26 cellular contexts compared by ENCODE assay signal in the genomic region with DNA sequence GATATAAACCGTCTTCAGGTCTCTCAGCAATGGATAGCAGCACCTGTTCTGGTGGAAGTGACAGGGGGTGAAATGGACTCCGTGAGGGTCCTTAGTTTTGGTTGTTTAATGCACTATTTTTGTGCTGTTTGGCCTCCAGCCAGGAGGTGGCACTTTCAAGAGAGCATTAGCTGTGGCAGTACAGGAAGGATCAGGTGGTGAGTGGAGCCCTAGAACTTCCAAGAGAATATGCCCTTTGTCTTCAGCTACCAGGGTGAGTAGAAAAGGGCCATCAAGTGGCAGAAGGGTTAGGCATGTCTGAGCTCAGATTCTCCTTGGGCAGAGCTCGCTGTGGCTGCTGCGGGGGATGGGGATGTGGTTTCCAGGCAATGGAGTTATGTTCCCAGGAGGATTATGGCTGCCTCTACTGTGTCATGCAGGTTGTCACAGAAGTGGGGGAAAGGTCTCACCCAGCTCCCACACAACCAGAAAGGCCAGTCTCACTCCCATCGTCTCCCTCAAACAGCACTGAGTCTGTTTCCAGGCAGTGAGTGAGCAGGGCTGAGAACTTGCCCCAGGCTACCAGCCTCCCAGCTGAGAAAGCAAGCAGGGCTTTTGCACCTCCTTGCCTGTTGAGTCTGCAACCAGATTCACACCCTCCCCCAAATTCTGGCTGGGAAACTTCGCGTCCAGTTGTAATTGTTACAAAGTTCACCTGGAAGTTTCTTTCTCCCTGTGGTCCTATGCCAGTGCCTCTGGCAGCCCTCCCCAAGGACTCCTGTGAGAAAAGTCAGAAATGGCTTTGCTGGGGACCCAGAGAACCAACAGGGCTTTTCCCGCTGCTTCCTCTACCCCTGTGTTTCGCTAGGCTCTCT. TPM values are rescaled to one million over a fixed set of nuclear protein-coding genes. Genes with fewer than 3 reads are reported as not detected.
DNase-seq lines count a peak whose midpoint lies in the region; ATAC-seq, FAIRE-seq and TF ChIP-seq lines count a peak whose summit lies in the region.
"Had no signal": no experiment of that assay in that cellular context is flagged by ENCODE, and none has a peak within 500 bp of the region (broad histone marks: within the 10 kb centered on the region; RNA-seq: fewer than 3 reads in every experiment).

No MANE protein-coding gene starts in this region.

- DNase-seq in Daoy (ENCODE audit: low read depth) (peak; percentile 58), HT1080 (ENCODE audit: low read depth) (peak; percentile 30), SK-MEL-5 (ENCODE audit: low read depth, low spot score) (peak; percentile 31), islet precursor cell (peak; percentile 76), GM12891 (ENCODE audit: insufficient read length, low spot score) (no peak)
- no peak for DNase-seq in effector memory CD8-positive, alpha-beta T cell
- no peak for DNase-seq in activated T-helper 1 cell treated with anti-CD3 and anti-CD28 coated beads, Interleukin-12 subunit alpha, Interleukin-12 subunit beta, Interleukin-2, Interleukin-4 antibody, amounts not matched to agents 30 ng/mL and 10 ng/mL and 1 ng/mL, durations not matched to agents 14 hours and 24 hours and 36 hours (ENCODE audit: low spot score)
- DNase-seq: activated CD4-positive, alpha-beta T cell treated with anti-CD3 and anti-CD28 coated beads, Interleukin-2, amount 50 U/mL, for 1 hour; activated naive CD4-positive, alpha-beta T cell; activated T-cell treated with anti-CD3 and anti-CD28 coated beads, Interleukin-2, amount 50 U/mL, for 4 hours; cerebellar nuclear complex; dorsolateral prefrontal cortex; glutamatergic neuron; Kasumi-1; NCI-H1048; NCI-H187 treated with DMSO at 0.1 percent for 48 hours; NCI-H82; posterior cingulate gyrus; SHP77 treated with DMSO at 0.1 percent for 48 hours; stimulated activated naive CD4-positive, alpha-beta T cell treated with Interleukin-2 at 50 U/mL for 16 hours had no signal

- FAIRE-seq in GM12891 (lab: Jason Lieb, UNC) = no peak
- FAIRE-seq: endothelial cell of umbilical vein, urothelium cell line had no signal

- no peak for TF ChIP-seq POLR2A in GM12891 (IDR thresholded peaks at IDR 0.05; ENCODE audit: low read depth, low read length)

- H3K4me3 Mint-ChIP-seq in effector memory CD8-positive, alpha-beta T cell = no peak overlapping the region
- no peak overlapping the region for H3K4me3 Mint-ChIP-seq in activated T-helper 1 cell treated with anti-CD3 and anti-CD28 coated beads, Interleukin-12 subunit alpha, Interleukin-12 subunit beta, Interleukin-2, Interleukin-4 antibody, amounts not matched to agents 30 ng/mL and 10 ng/mL and 1 ng/mL, durations not matched to agents 14 hours and 24 hours and 36 hours
- H3K4me3 Mint-ChIP-seq: activated T-cell treated with anti-CD3 and anti-CD28 coated beads, Interleukin-2, amount 50 U/mL, for 4 hours; neural crest cell; WTC11 had no signal

- no peak for ATAC-seq in HG02610 (IDR thresholded peaks at IDR 0.05; ENCODE audit: unreplicated experiment)
- ATAC-seq in effector memory CD8-positive, alpha-beta T cell (replicated peaks) = no peak
- ATAC-seq: activated T-cell treated with anti-CD3 and anti-CD28 coated beads, Interleukin-2, amount 50 U/mL, for 4 hours; body of pancreas; WTC11 had no signal

- H3K27me3 Mint-ChIP-seq in effector memory CD8-positive, alpha-beta T cell = peaks cover 19 to 39% of the 10 kb centered on the region in 2 donors
- peaks cover 9% of the 10 kb centered on the region for H3K27me3 Mint-ChIP-seq in activated T-helper 1 cell treated with anti-CD3 and anti-CD28 coated beads, Interleukin-12 subunit alpha, Interleukin-12 subunit beta, Interleukin-2, Interleukin-4 antibody, amounts not matched to agents 30 ng/mL and 10 ng/mL and 1 ng/mL, durations not matched to agents 14 hours and 24 hours and 36 hours (ENCODE audit: insufficient read depth)

- no peak overlapping the region for H3K27ac Mint-ChIP-seq in effector memory CD8-positive, alpha-beta T cell
- no peak overlapping the region for H3K27ac Mint-ChIP-seq in activated T-helper 1 cell treated with anti-CD3 and anti-CD28 coated beads, Interleukin-12 subunit alpha, Interleukin-12 subunit beta, Interleukin-2, Interleukin-4 antibody, amounts not matched to agents 30 ng/mL and 10 ng/mL and 1 ng/mL, durations not matched to agents 14 hours and 24 hours and 36 hours
- H3K27ac Mint-ChIP-seq: WTC11 had no signal

- intact Hi-C loops in activated T-helper 1 cell treated with anti-CD3 and anti-CD28 coated beads, Interleukin-12 subunit alpha, Interleukin-12 subunit beta, Interleukin-2, Interleukin-4 antibody, amounts not matched to agents 30 ng/mL and 10 ng/mL and 1 ng/mL, durations not matched to agents 14 hours and 24 hours and 36 hours (cut with micrococcal nuclease) = no loop called here

- H3K4me1 Mint-ChIP-seq in effector memory CD8-positive, alpha-beta T cell (ENCODE audit: low read depth in 2 of 2) = no peaks in the 10 kb centered on the region
- no peaks in the 10 kb centered on the region for H3K4me1 Mint-ChIP-seq in activated T-helper 1 cell treated with anti-CD3 and anti-CD28 coated beads, Interleukin-12 subunit alpha, Interleukin-12 subunit beta, Interleukin-2, Interleukin-4 antibody, amounts not matched to agents 30 ng/mL and 10 ng/mL and 1 ng/mL, durations not matched to agents 14 hours and 24 hours and 36 hours (ENCODE audit: low read depth)
- H3K4me1 Mint-ChIP-seq: neural crest cell had no signal

- no peaks in the 10 kb centered on the region for H3K36me3 Mint-ChIP-seq in effector memory CD8-positive, alpha-beta T cell (ENCODE audit: insufficient read depth)
- H3K36me3 Mint-ChIP-seq in activated T-helper 1 cell treated with anti-CD3 and anti-CD28 coated beads, Interleukin-12 subunit alpha, Interleukin-12 subunit beta, Interleukin-2, Interleukin-4 antibody, amounts not matched to agents 30 ng/mL and 10 ng/mL and 1 ng/mL, durations not matched to agents 14 hours and 24 hours and 36 hours (ENCODE audit: low read depth) = no peaks in the 10 kb centered on the region
- H3K36me3 Mint-ChIP-seq: WTC11 had no signal

- in situ Hi-C loops in SK-MEL-5 (cut with HindIII; ENCODE audit: low pct_unique_long_range_greater_than_20kb, low sequenced_read_pairs) = no loop called here

- no peaks in the 10 kb centered on the region for H3K9me3 Mint-ChIP-seq in effector memory CD8-positive, alpha-beta T cell
- no peaks in the 10 kb centered on the region for H3K9me3 Mint-ChIP-seq in activated T-helper 1 cell treated with anti-CD3 and anti-CD28 coated beads, Interleukin-12 subunit alpha, Interleukin-12 subunit beta, Interleukin-2, Interleukin-4 antibody, amounts not matched to agents 30 ng/mL and 10 ng/mL and 1 ng/mL, durations not matched to agents 14 hours and 24 hours and 36 hours

TF ChIP-seq in GM12891, 5 proteins besides CTCF, POLR2A, EP300 and RAD21:
- TF ChIP-seq PAX5 (IDR thresholded peaks at IDR 0.05; ENCODE audit: insufficient read depth, low read length, severe bottlenecking) (no peak), TAF1 (IDR thresholded peaks at IDR 0.05; ENCODE audit: low read depth, low read length) (no peak), POLR2AphosphoS5 (IDR thresholded peaks at IDR 0.05; ENCODE audit: low read depth, low read length) (no peak), POU2F2 (IDR thresholded peaks at IDR 0.05; ENCODE audit: low read depth, low read length) (no peak), SPI1 (IDR thresholded peaks at IDR 0.05; ENCODE audit: low read depth, low read length) (no peak)

RNA-seq across cellular contexts. Expression of a gene that starts 39.1 kb away (rescaled TPM):
- 13.3 and 15.5 TPM in 2 replicates for total RNA-seq in Daoy (2014; rRNA removed; shearing (Covaris generic))
- 2.8 and 4.0 TPM in 2 replicates for total RNA-seq in HT1080 (2014; rRNA removed; shearing (Covaris generic))
- 1.9 and 4.9 TPM in 2 replicates for polyA plus RNA-seq in HT1080 (2015; cell fraction: cytosol; rRNA removed)
- 7.2 and 7.7 TPM in 2 replicates for polyA plus RNA-seq in HT1080 (2015; cell fraction: nucleus; rRNA removed)
- total RNA-seq in SK-MEL-5 (2014; rRNA removed; shearing (Covaris generic)) = 13.3 and 18.7 TPM in 2 replicates
- polyA plus RNA-seq in SK-MEL-5 (2015; cell fraction: cytosol; rRNA removed) = 6.0 and 9.9 TPM in 2 replicates
- 36.9 and 45.3 TPM in 2 replicates for polyA plus RNA-seq in SK-MEL-5 (2015; cell fraction: nucleus; rRNA removed)
- 0.58 TPM for polyA plus RNA-seq in GM12891 (2012; ENCODE audit: low read depth, missing spikeins)
- 0.15 and 0.29 TPM in 2 replicates for total RNA-seq in activated T-helper 1 cell treated with anti-CD3 and anti-CD28 coated beads, Interleukin-12 subunit alpha, Interleukin-12 subunit beta, Interleukin-2, Interleukin-4 antibody, amounts not matched to agents 30 ng/mL and 10 ng/mL and 1 ng/mL, durations not matched to agents 14 hours and 24 hours and 36 hours

Comparison
In these comparisons a context has a peak if more than half of its experiments do, and no peak if none do; other contexts are left out.
1. DNase-seq: peak in Daoy (single experiment), HT1080 (single experiment), SK-MEL-5 (single experiment) and islet precursor cell (single experiment); none in GM12891 (single experiment), effector memory CD8-positive, alpha-beta T cell (0 of 3) and activated T-helper 1 cell treated with anti-CD3 and anti-CD28 coated beads, Interleukin-12 subunit alpha, Interleukin-12 subunit beta, Interleukin-2, Interleukin-4 antibody, amounts not matched to agents 30 ng/mL and 10 ng/mL and 1 ng/mL, durations not matched to agents 14 hours and 24 hours and 36 hours (single experiment).